Comparison of ENCODE assay signal across 8 cellular contexts in genomic region chr9:83920942-83921707, GRCh38. TPM values are rescaled to one million over a fixed set of nuclear protein-coding genes. Genes with fewer than 3 reads are reported as not detected.
DNase-seq lines count a peak whose midpoint lies in the region; ATAC-seq and TF ChIP-seq lines count a peak whose summit lies in the region.

TSS of gene KIF27 (minus strand) at chr9:83921432. CDS start at chr9:83915591, 5,841 bp downstream.

- peaks cover 0 to 4% (median 0%) of the 10 kb centered on the region in 3 donors for H3K27me3 Mint-ChIP-seq in CD14-positive monocyte (ENCODE audit: low read depth in 3 of 3)
- H3K27me3 Mint-ChIP-seq in activated CD4-positive, alpha-beta T cell treated with anti-CD3 and anti-CD28 coated beads, Interleukin-2, amount 10 ng/mL, durations not matched to agents 7 days and 5 days, result no peaks in the 10 kb centered on the region

- CTCF ChIA-PET in activated CD4-positive, alpha-beta T cell treated with anti-CD3 and anti-CD28 coated beads, Interleukin-2, amount 10 ng/mL, durations not matched to agents 7 days and 5 days (lab: Charles Lee), result interaction anchor here (0.5 to 2.7 kb wide), 12 partner anchors 9 to 587 kb away, joined by 3 to 7 read pairs (median 3); partner anchors contain the start of gene IDNK

- ATAC-seq in GM19351 (IDR thresholded peaks at IDR 0.05; ENCODE audit: unreplicated experiment) (peak; percentile 90), HG03520 (IDR thresholded peaks at IDR 0.05; ENCODE audit: unreplicated experiment) (peak; percentile 84), left lobe of liver (peak; percentile 94)

- peak within 1 kb of the TSS; percentile 92 to 97 (median 95) for H3K27ac Mint-ChIP-seq in CD14-positive monocyte
- H3K27ac Mint-ChIP-seq in activated CD4-positive, alpha-beta T cell treated with anti-CD3 and anti-CD28 coated beads, Interleukin-2, amount 10 ng/mL, durations not matched to agents 7 days and 5 days, result peak within 1 kb of the TSS; percentile 96

- peak; percentile 72 for TF ChIP-seq CTCF in CD14-positive monocyte (IDR thresholded peaks at IDR 0.05)

- peak within 1 kb of the TSS; percentile 83 to 89 for H3K4me3 Mint-ChIP-seq in CD14-positive monocyte
- peak within 1 kb of the TSS; percentile 85 for H3K4me3 Mint-ChIP-seq in activated CD4-positive, alpha-beta T cell treated with anti-CD3 and anti-CD28 coated beads, Interleukin-2, amount 10 ng/mL, durations not matched to agents 7 days and 5 days

- POLR2A ChIA-PET in activated CD4-positive, alpha-beta T cell treated with anti-CD3 and anti-CD28 coated beads, Interleukin-2, amount 10 ng/mL, durations not matched to agents 7 days and 5 days (lab: Charles Lee), result interaction anchor here (0.7 kb wide), 1 partner anchor 54 kb away, joined by 5 read pairs; no protein-coding TSS in a partner anchor

- intact Hi-C loops in CD14-positive monocyte (cut with micrococcal nuclease), result loop anchor here (2.0 to 10.0 kb wide), 4 partner anchors 58 to 216 kb away; partner anchors contain the start of genes GKAP1 (in 1 of the 2), HNRNPK (in 1 of the 2), RMI1 (in 1 of the 2) and UBQLN1 (in 1 of the 2)

- DNase-seq in CD14-positive monocyte (ENCODE audit: low spot score) (peak; percentile 97), NCI-H526 treated with DMSO at 0.1 percent for 48 hours (lab: John Stamatoyannopoulos, UW) (peak; percentile 76), cortex of kidney (lab: John Stamatoyannopoulos, UW) (peak; percentile 63), left lobe of liver (ENCODE audit: low spot score) (peak; percentile 99)
- DNase-seq in activated CD4-positive, alpha-beta T cell treated with anti-CD3 and anti-CD28 coated beads, Interleukin-2, amount 10 ng/mL, durations not matched to agents 7 days and 5 days, result peak; percentile 97
- DNase-seq in stimulated activated CD4-positive, alpha-beta T cell treated with anti-CD3 and anti-CD28 coated beads, Interleukin-2, amount 100 ng/mL, for 24 hours, result peak; percentile 98 to 99

- H3K4me1 Mint-ChIP-seq in CD14-positive monocyte, result peaks cover 12% of the 10 kb centered on the region
- peaks cover 21% of the 10 kb centered on the region for H3K4me1 Mint-ChIP-seq in activated CD4-positive, alpha-beta T cell treated with anti-CD3 and anti-CD28 coated beads, Interleukin-2, amount 10 ng/mL, durations not matched to agents 7 days and 5 days

- no peaks in the 10 kb centered on the region for H3K9me3 Mint-ChIP-seq in CD14-positive monocyte
- no peaks in the 10 kb centered on the region for H3K9me3 Mint-ChIP-seq in activated CD4-positive, alpha-beta T cell treated with anti-CD3 and anti-CD28 coated beads, Interleukin-2, amount 10 ng/mL, durations not matched to agents 7 days and 5 days

- H3K36me3 Mint-ChIP-seq in CD14-positive monocyte, result peaks cover 0 to 5% of the 10 kb centered on the region in 2 donors
- H3K36me3 Mint-ChIP-seq in activated CD4-positive, alpha-beta T cell treated with anti-CD3 and anti-CD28 coated beads, Interleukin-2, amount 10 ng/mL, durations not matched to agents 7 days and 5 days (ENCODE audit: low read depth), result peaks cover 2% of the 10 kb centered on the region

RNA-seq across cellular contexts. Expression of gene KIF27, which starts in this region (rescaled TPM):
- 1 to 10 TPM in 1 of 2 donors, under 1 TPM in 1; 0.58 to 1.3 TPM for polyA plus RNA-seq in CD14-positive monocyte
- 1 to 10 TPM; 3.2 to 3.8 TPM for total RNA-seq in activated CD4-positive, alpha-beta T cell treated with anti-CD3 and anti-CD28 coated beads, Interleukin-2, amount 10 ng/mL, durations not matched to agents 7 days and 5 days
- 2.2 TPM for total RNA-seq in left lobe of liver

Comparison
In these comparisons a context has a peak if more than half of its experiments do, and no peak if none do; other contexts are left out.
1. Peak in every context shown above with its lines: DNase-seq and ATAC-seq.